Comparison of ENCODE assay signal across 14 cellular contexts in the genomic region with DNA sequence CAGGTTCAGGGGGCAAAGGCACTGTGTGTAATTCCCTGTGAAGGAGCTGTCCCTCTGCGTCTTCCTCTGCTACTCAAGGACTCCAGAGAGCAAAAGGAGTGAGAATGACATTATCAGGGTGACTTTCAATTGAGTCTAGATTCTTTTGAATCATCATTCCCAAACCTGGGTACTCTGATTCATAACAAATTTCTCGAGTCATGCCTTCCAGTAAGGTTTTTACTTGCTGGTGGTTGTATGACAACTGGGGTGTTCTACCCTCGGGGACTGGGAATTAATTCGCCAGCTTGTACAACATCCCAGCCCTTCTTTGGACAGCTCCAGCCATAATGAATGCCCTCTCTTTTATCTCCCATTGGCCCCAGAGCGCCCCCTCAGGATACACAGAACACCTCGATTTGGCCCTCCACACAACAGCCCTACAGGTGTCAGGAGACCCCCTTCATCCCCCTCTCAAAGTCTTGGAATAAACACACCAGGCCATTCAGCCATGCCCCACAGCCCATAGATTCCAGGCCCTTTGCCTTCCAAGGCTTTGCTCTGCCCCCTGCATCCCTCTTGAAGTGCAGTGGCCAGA.
"Had no signal": no experiment of that assay in that cellular context is flagged by ENCODE, and none has a peak within 500 bp of the region (broad histone marks: within the 10 kb centered on the region; RNA-seq: fewer than 3 reads in every experiment).

No MANE protein-coding gene starts in this region.

- ATAC-seq: gastroesophageal sphincter, heart left ventricle, left ventricle myocardium superior had no signal

- H3K4me1 Mint-ChIP-seq: activated CD4-positive, alpha-beta T cell treated with anti-CD3 and anti-CD28 coated beads, Interleukin-2, amount 10 ng/mL, durations not matched to agents 7 days and 5 days had no signal

- H3K27me3 ChIP-seq: adrenal gland, breast epithelium, gastroesophageal sphincter, heart left ventricle, testis had no signal

- H3K27ac Mint-ChIP-seq: activated CD4-positive, alpha-beta T cell treated with anti-CD3 and anti-CD28 coated beads, Interleukin-2, amount 10 ng/mL, durations not matched to agents 7 days and 5 days; nephron progenitor cell; T-helper 2 cell treated with Interferon-gamma antibody and Interleukin-4, amounts not matched to agents 5 μg/mL and 100 μg/mL, for 36 hours; type B pancreatic cell had no signal

- H3K4me1 ChIP-seq: adrenal gland, breast epithelium had no signal

- H3K9me3 ChIP-seq: adrenal gland, testis had no signal

- H3K4me3 ChIP-seq: adrenal gland, breast epithelium, coronary artery, gastroesophageal sphincter, heart left ventricle, testis had no signal

- DNase-seq: activated CD4-positive, alpha-beta T cell treated with anti-CD3 and anti-CD28 coated beads, Interleukin-2, amount 10 ng/mL, durations not matched to agents 7 days and 5 days; activated naive CD4-positive, alpha-beta T cell treated with anti-CD3 and anti-CD28 coated beads, Interleukin-2, amount 50 U/mL, for 16 hours; adrenal gland; heart left ventricle; left ventricle myocardium superior; nephron progenitor cell; retina; stimulated activated CD4-positive, alpha-beta T cell treated with anti-CD3 and anti-CD28 coated beads, Interleukin-2, amount 100 ng/mL, for 24 hours; testis had no signal

- H3K27me3 Mint-ChIP-seq: activated CD4-positive, alpha-beta T cell treated with anti-CD3 and anti-CD28 coated beads, Interleukin-2, amount 10 ng/mL, durations not matched to agents 7 days and 5 days; type B pancreatic cell had no signal

- H3K36me3 ChIP-seq: breast epithelium had no signal

- H3K27ac ChIP-seq: adrenal gland, breast epithelium, coronary artery, gastroesophageal sphincter, heart left ventricle, testis had no signal

- H3K4me3 Mint-ChIP-seq: activated CD4-positive, alpha-beta T cell treated with anti-CD3 and anti-CD28 coated beads, Interleukin-2, amount 10 ng/mL, durations not matched to agents 7 days and 5 days; nephron progenitor cell; T-helper 2 cell treated with Interferon-gamma antibody and Interleukin-4, amounts not matched to agents 5 μg/mL and 100 μg/mL, for 36 hours; type B pancreatic cell had no signal

- H3K9me3 Mint-ChIP-seq: activated CD4-positive, alpha-beta T cell treated with anti-CD3 and anti-CD28 coated beads, Interleukin-2, amount 10 ng/mL, durations not matched to agents 7 days and 5 days; nephron progenitor cell; T-helper 2 cell treated with Interferon-gamma antibody and Interleukin-4, amounts not matched to agents 5 μg/mL and 100 μg/mL, for 36 hours; type B pancreatic cell had no signal
